ENCODE assay signal across 9 cellular contexts in the genomic region with DNA sequence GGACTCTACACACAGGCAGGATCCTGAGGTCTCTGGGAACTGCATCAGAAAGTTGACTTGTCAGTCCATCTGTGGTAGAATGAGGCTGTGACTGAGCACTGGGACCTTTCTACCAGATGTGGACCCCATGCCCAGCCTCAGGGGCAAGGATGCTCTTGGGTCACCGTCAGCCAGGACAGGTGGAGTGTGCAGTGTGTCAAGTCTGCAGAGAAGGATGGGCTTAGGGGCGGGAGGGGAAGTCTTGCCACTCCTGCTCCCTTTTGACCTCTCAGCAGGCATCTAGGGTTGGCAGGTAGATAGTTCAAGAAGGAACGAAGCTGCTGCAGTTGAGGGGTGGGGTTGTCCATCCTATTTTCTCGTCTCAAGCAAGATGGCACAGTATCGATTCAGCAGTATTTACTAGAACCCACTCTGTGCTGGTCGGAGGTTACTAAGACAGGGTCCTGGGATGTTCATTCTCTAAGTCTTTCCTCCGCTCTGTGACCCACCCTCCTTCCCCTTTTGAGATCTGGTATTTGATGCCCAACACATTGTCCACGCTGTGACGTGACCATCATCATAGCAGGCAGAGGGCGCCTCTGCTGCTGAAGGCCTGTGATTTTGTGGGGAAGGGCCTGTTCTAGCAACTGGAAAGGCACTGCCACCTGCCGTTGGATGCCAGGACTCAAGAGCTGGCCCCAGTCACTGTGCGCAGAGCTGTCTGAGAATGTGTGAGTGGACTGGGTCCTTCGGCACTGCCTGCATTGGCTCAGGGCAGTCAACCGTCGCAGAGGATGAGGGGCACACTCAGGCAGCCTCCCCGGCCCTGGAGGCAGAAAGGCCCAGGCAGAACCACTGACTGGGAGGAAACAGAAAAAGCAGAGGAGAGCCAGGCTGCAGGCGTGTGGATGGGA. TPM values are rescaled to one million over a fixed set of nuclear protein-coding genes. Genes with fewer than 3 reads are reported as not detected.
DNase-seq lines count a peak whose midpoint lies in the region; ATAC-seq and TF ChIP-seq lines count a peak whose summit lies in the region.
"Had no signal": no experiment of that assay in that cellular context is flagged by ENCODE, and none has a peak within 500 bp of the region (broad histone marks: within the 10 kb centered on the region; RNA-seq: fewer than 3 reads in every experiment).

No MANE protein-coding gene starts in this region.

- no peak overlapping the region for H3K9ac ChIP-seq in neural cell (ENCODE audit: low read length)

- H3F3A ChIP-seq in neural cell (ENCODE audit: insufficient read depth, low read length, poor library complexity, severe bottlenecking) = no peaks in the 10 kb centered on the region

- TF ChIP-seq CTCF in neural cell (IDR thresholded peaks at IDR 0.05; ENCODE audit: poor library complexity, severe bottlenecking) = peak; percentile 73

- no peak overlapping the region for H2AFZ ChIP-seq in neural cell (ENCODE audit: low read depth, low read length)

- no peak overlapping the region for H3K4me3 Mint-ChIP-seq in activated CD4-positive, alpha-beta memory T cell treated with anti-CD3 and anti-CD28 coated beads, Interleukin-2, amount 10 ng/mL, durations not matched to agents 7 days and 5 days
- H3K4me3 Mint-ChIP-seq: naive B cell had no signal

- H3K9me2 ChIP-seq in neural cell (ENCODE audit: insufficient read depth, low read length) = no peaks in the 10 kb centered on the region

- DNase-seq in Ammon's horn (ENCODE audit: low spot score) (peak; percentile 93), HCEC 1CT (peak; percentile 70), NCI-H510A treated with DMSO at 0.1 percent for 48 hours (lab: John Stamatoyannopoulos, UW) (peak; percentile 79), fibroblast of peridontal ligament (ENCODE audit: extremely low read depth) (peak; percentile 71)
- DNase-seq in activated CD4-positive, alpha-beta memory T cell treated with anti-CD3 and anti-CD28 coated beads, Interleukin-2, amount 10 ng/mL, durations not matched to agents 7 days and 5 days = peak; percentile 47
- DNase-seq: naive B cell had no signal

- peaks cover 4% of the 10 kb centered on the region for H3K36me3 ChIP-seq in neural cell (ENCODE audit: insufficient read depth, low read length)

- H3K9me3 Mint-ChIP-seq in activated CD4-positive, alpha-beta memory T cell treated with anti-CD3 and anti-CD28 coated beads, Interleukin-2, amount 10 ng/mL, durations not matched to agents 7 days and 5 days = no peaks in the 10 kb centered on the region
- H3K9me3 Mint-ChIP-seq: naive B cell had no signal

- H3K36me3 Mint-ChIP-seq in activated CD4-positive, alpha-beta memory T cell treated with anti-CD3 and anti-CD28 coated beads, Interleukin-2, amount 10 ng/mL, durations not matched to agents 7 days and 5 days (ENCODE audit: low read depth) = peaks cover 69% of the 10 kb centered on the region

- no peak overlapping the region for H3K4me3 ChIP-seq in neural cell (ENCODE audit: low read length)

- no peaks in the 10 kb centered on the region for H3K27me3 ChIP-seq in neural cell (ENCODE audit: insufficient read depth, low read depth, low read length)

- ATAC-seq in GM19351 (IDR thresholded peaks at IDR 0.05; ENCODE audit: unreplicated experiment) = no peak
- ATAC-seq in GM18519 (IDR thresholded peaks at IDR 0.05; ENCODE audit: low FRiP score, unreplicated experiment) = no peak

- no peak overlapping the region for H3K4me2 ChIP-seq in neural cell (ENCODE audit: low read length)

- TF ChIP-seq RAD21 in neural cell (conservative IDR thresholded peaks at IDR 0.05) = peak; percentile 64

- H3K27ac ChIP-seq in neural cell (ENCODE audit: low read length) = no peak overlapping the region

- H4K20me1 ChIP-seq in neural cell (ENCODE audit: insufficient read depth) = no peaks in the 10 kb centered on the region

- peaks cover 52% of the 10 kb centered on the region for H3K4me1 Mint-ChIP-seq in activated CD4-positive, alpha-beta memory T cell treated with anti-CD3 and anti-CD28 coated beads, Interleukin-2, amount 10 ng/mL, durations not matched to agents 7 days and 5 days

- no peaks in the 10 kb centered on the region for H3K27me3 Mint-ChIP-seq in activated CD4-positive, alpha-beta memory T cell treated with anti-CD3 and anti-CD28 coated beads, Interleukin-2, amount 10 ng/mL, durations not matched to agents 7 days and 5 days
- H3K27me3 Mint-ChIP-seq: naive B cell had no signal

- H3K9me3 ChIP-seq in neural cell (ENCODE audit: low read length) = no peaks in the 10 kb centered on the region

- CTCF ChIA-PET in activated CD4-positive, alpha-beta memory T cell treated with anti-CD3 and anti-CD28 coated beads, Interleukin-2, amount 10 ng/mL, durations not matched to agents 7 days and 5 days (lab: Charles Lee) = interaction anchor here (0.5 to 1.8 kb wide), 6 partner anchors 17 to 143 kb away, joined by 3 to 5 read pairs (median 4); no protein-coding TSS in a partner anchor

- TF ChIP-seq EP300 in neural cell (conservative IDR thresholded peaks at IDR 0.05; ENCODE audit: poor library complexity, severe bottlenecking) = no peak

- POLR2A ChIA-PET in activated CD4-positive, alpha-beta memory T cell treated with anti-CD3 and anti-CD28 coated beads, Interleukin-2, amount 10 ng/mL, durations not matched to agents 7 days and 5 days (lab: Charles Lee) = interaction anchor here (0.8 to 1.5 kb wide), 2 partner anchors 24 to 31 kb away, joined by 3 read pairs; no protein-coding TSS in a partner anchor

- no peaks in the 10 kb centered on the region for H3K79me2 ChIP-seq in neural cell (replicated peaks; ENCODE audit: insufficient read depth, low read length)

- peak overlapping the region; percentile 47 for H3K27ac Mint-ChIP-seq in activated CD4-positive, alpha-beta memory T cell treated with anti-CD3 and anti-CD28 coated beads, Interleukin-2, amount 10 ng/mL, durations not matched to agents 7 days and 5 days

TF ChIP-seq in neural cell, 6 proteins besides CTCF, POLR2A, EP300 and RAD21:
- TF ChIP-seq SMC3 (conservative IDR thresholded peaks at IDR 0.05; ENCODE audit: poor library complexity) (peak; percentile 78), EZH2 (IDR thresholded peaks at IDR 0.05; ENCODE audit: borderline replicate concordance, insufficient read depth, low read length, poor library complexity, severe bottlenecking) (no peak)

RNA-seq across cellular contexts. Expression of a gene that starts 23.2 kb away (rescaled TPM):
- total RNA-seq in activated CD4-positive, alpha-beta memory T cell treated with anti-CD3 and anti-CD28 coated beads, Interleukin-2, amount 10 ng/mL, durations not matched to agents 7 days and 5 days = 100 to 1,000 TPM; 133 to 146 TPM
- polyA plus RNA-seq in neural cell = 38.4 and 60.2 TPM in 2 replicates
- 23.1 and 23.2 TPM in 2 replicates for polyA minus RNA-seq in neural cell

RNA-seq across cellular contexts. Expression of a gene that starts 31.1 kb away (rescaled TPM):
- total RNA-seq in activated CD4-positive, alpha-beta memory T cell treated with anti-CD3 and anti-CD28 coated beads, Interleukin-2, amount 10 ng/mL, durations not matched to agents 7 days and 5 days = 10 to 100 TPM; 27.0 to 28.1 TPM
- 25.1 and 28.4 TPM in 2 replicates for polyA plus RNA-seq in neural cell
- 26.8 and 27.6 TPM in 2 replicates for polyA minus RNA-seq in neural cell

RNA-seq across cellular contexts. Expression of a gene that starts 50.7 kb away (rescaled TPM):
- 10 to 100 TPM; 28.3 to 28.9 TPM for total RNA-seq in activated CD4-positive, alpha-beta memory T cell treated with anti-CD3 and anti-CD28 coated beads, Interleukin-2, amount 10 ng/mL, durations not matched to agents 7 days and 5 days
- 6.0 and 6.8 TPM in 2 replicates for polyA plus RNA-seq in neural cell
- 9.0 and 9.7 TPM in 2 replicates for polyA minus RNA-seq in neural cell
